ENCODE assay signal across 16 cellular contexts in genomic region chr15:101035611-101036010, GRCh38.
DNase-seq lines count a peak whose midpoint lies in the region; ATAC-seq, FAIRE-seq and TF ChIP-seq lines count a peak whose summit lies in the region.
"Had no signal": no experiment of that assay in that cellular context is flagged by ENCODE, and none has a peak within 500 bp of the region (broad histone marks: within the 10 kb centered on the region; RNA-seq: fewer than 3 reads in every experiment).

No MANE protein-coding gene starts in this region.

- H3K27me3 ChIP-seq in PC-9 (ENCODE audit: insufficient read depth, low read depth) = no peaks in the 10 kb centered on the region
- H3K27me3 ChIP-seq: colonic mucosa, neural progenitor cell, SJCRH30 had no signal

- H3F3A ChIP-seq in PC-9 (ENCODE audit: insufficient read depth, low read depth) = peaks cover 5% of the 10 kb centered on the region; the same call in 1 of the 2 replicates

- H3K36me3 Mint-ChIP-seq in dendritic cell treated with granulocyte-macrophage colony-stimulating factor and Interleukin-4, amounts not matched to agents 40 ng/mL and 50 ng/mL, for 4 days (ENCODE audit: low read depth) = peaks cover 96% of the 10 kb centered on the region

- peaks cover 77% of the 10 kb centered on the region for H3K27me3 Mint-ChIP-seq in dendritic cell treated with granulocyte-macrophage colony-stimulating factor and Interleukin-4, amounts not matched to agents 40 ng/mL and 50 ng/mL, for 4 days

- H3K27ac Mint-ChIP-seq in dendritic cell treated with granulocyte-macrophage colony-stimulating factor and Interleukin-4, amounts not matched to agents 40 ng/mL and 50 ng/mL, for 4 days = no peak overlapping the region
- H3K27ac Mint-ChIP-seq: CD4-positive, alpha-beta T cell; neural progenitor cell had no signal

- H3K27ac ChIP-seq in PC-9 = no peak overlapping the region
- H3K27ac ChIP-seq: colonic mucosa, lower lobe of right lung, neural progenitor cell, SJCRH30 had no signal

- H3K4me1 Mint-ChIP-seq in dendritic cell treated with granulocyte-macrophage colony-stimulating factor and Interleukin-4, amounts not matched to agents 40 ng/mL and 50 ng/mL, for 4 days (ENCODE audit: low read depth) = peaks cover 15% of the 10 kb centered on the region
- H3K4me1 Mint-ChIP-seq: neural progenitor cell had no signal

- CTCF ChIA-PET in PC-9 (lab: Charles Lee) = no interaction called here

- no peak for FAIRE-seq in urothelium cell line (lab: Jason Lieb, UNC)

- no peak overlapping the region for H2AFZ ChIP-seq in PC-9
- H2AFZ ChIP-seq: neural progenitor cell had no signal

- H4K20me1 ChIP-seq in PC-9 (ENCODE audit: insufficient read depth) = no peaks in the 10 kb centered on the region

- no peak for TF ChIP-seq CTCF in PC-9 (conservative IDR thresholded peaks at IDR 0.05)

- H3K4me2 ChIP-seq in PC-9 = no peak overlapping the region
- H3K4me2 ChIP-seq: neural progenitor cell had no signal

- no peak overlapping the region for H3K4me3 ChIP-seq in PC-9
- H3K4me3 ChIP-seq: colonic mucosa, lower lobe of right lung, neural progenitor cell, SJCRH30 had no signal

- intact Hi-C loops in dendritic cell treated with granulocyte-macrophage colony-stimulating factor and Interleukin-4, amounts not matched to agents 40 ng/mL and 50 ng/mL, for 4 days (cut with micrococcal nuclease) = no loop called here
- intact Hi-C loops in PC-9 (cut with micrococcal nuclease; ENCODE audit: unreplicated experiment) = no loop called here

- POLR2A ChIA-PET in PC-9 (lab: Charles Lee; ENCODE audit: unreplicated experiment) = no interaction called here

- ATAC-seq in GM18858 (IDR thresholded peaks at IDR 0.05; ENCODE audit: unreplicated experiment) (peak; percentile 61), GM21786 (IDR thresholded peaks at IDR 0.05; ENCODE audit: unreplicated experiment) (peak; percentile 71), HG03565 (IDR thresholded peaks at IDR 0.05; ENCODE audit: unreplicated experiment) (peak; percentile 69)
- ATAC-seq: lower lobe of right lung had no signal

- no peaks in the 10 kb centered on the region for H3K9me2 ChIP-seq in PC-9 (ENCODE audit: insufficient read depth)

- DNase-seq in PC-9 = no peak
- no peak for DNase-seq in urothelium cell line (ENCODE audit: low spot score)
- no peak for DNase-seq in NCI-H446 treated with DMSO at 0.1 percent for 48 hours (lab: John Stamatoyannopoulos, UW)
- no peak for DNase-seq in H4 (ENCODE audit: low spot score)
- DNase-seq: CD4-positive, alpha-beta T cell; colonic mucosa; GDM1; lower lobe of right lung; NCI-H1417 treated with DMSO at 0.1 percent for 48 hours; NCI-H526; SJCRH30 had no signal

- no TSS peak for BruUV-seq in PC-9 (replicated peaks; lab: Mats Ljungman, UMichigan)

- peaks cover 16% of the 10 kb centered on the region for H3K9me3 Mint-ChIP-seq in dendritic cell treated with granulocyte-macrophage colony-stimulating factor and Interleukin-4, amounts not matched to agents 40 ng/mL and 50 ng/mL, for 4 days

- peaks cover 5% of the 10 kb centered on the region; the same call in 1 of the 2 replicates for H3K36me3 ChIP-seq in PC-9 (ENCODE audit: low read depth)
- H3K36me3 ChIP-seq: colonic mucosa, neural progenitor cell, SJCRH30 had no signal

- H3K4me1 ChIP-seq in PC-9 (replicated peaks; ENCODE audit: insufficient read depth) = no peaks in the 10 kb centered on the region
- H3K4me1 ChIP-seq: colonic mucosa, lower lobe of right lung, neural progenitor cell, SJCRH30 had no signal

- no peaks in the 10 kb centered on the region; the same call in none of the 2 replicates for H3K9me3 ChIP-seq in PC-9 (ENCODE audit: insufficient read depth, low read depth)
- H3K9me3 ChIP-seq: colonic mucosa, lower lobe of right lung had no signal

- peak overlapping the region; percentile 10 for H3K4me3 Mint-ChIP-seq in dendritic cell treated with granulocyte-macrophage colony-stimulating factor and Interleukin-4, amounts not matched to agents 40 ng/mL and 50 ng/mL, for 4 days
- H3K4me3 Mint-ChIP-seq: CD4-positive, alpha-beta T cell; neural progenitor cell had no signal

- no peaks in the 10 kb centered on the region for H3K79me2 ChIP-seq in PC-9 (ENCODE audit: low read depth)
